1 cellular context compared by ENCODE assay signal in genomic region chr4:83618991-83619390, GRCh38.
A peak's percentile ranks its signal among the peaks of the same experiment; 100 is the strongest.
TF ChIP-seq lines count a peak whose summit lies in the region.

No MANE protein-coding gene starts in this region.

TF ChIP-seq in K562, 482 proteins besides CTCF, POLR2A, EP300 and RAD21 (continued from another document and continues in another):
- TF ChIP-seq IRF2 (CRISPR knock-in tag; IDR thresholded peaks at IDR 0.05) (no peak), SMAD2 (IDR thresholded peaks at IDR 0.05; ENCODE audit: low read depth, low read length) (no peak), TEAD4 (IDR thresholded peaks at IDR 0.05; ENCODE audit: low read length) (peak; percentile 77; the same call in 1 of the 2 replicates), TEAD4 (CRISPR knock-in tag; IDR thresholded peaks at IDR 0.05; ENCODE audit: borderline replicate concordance) (no peak), FOXJ3 (CRISPR knock-in tag; IDR thresholded peaks at IDR 0.05) (no peak), CREB5 (CRISPR knock-in tag; IDR thresholded peaks at IDR 0.05) (no peak), ZC3H11A (IDR thresholded peaks at IDR 0.05; ENCODE audit: low read depth, low read length) (no peak), ZNF175 (CRISPR knock-in tag; IDR thresholded peaks at IDR 0.05; ENCODE audit: low read depth) (no peak), ZNF583 (CRISPR knock-in tag; IDR thresholded peaks at IDR 0.05) (no peak), PBX2 (CRISPR knock-in tag; IDR thresholded peaks at IDR 0.05; ENCODE audit: low read depth) (no peak), PBX2 (tag; conservative IDR thresholded peaks at IDR 0.05; ENCODE audit: low read depth) (no peak), ZNF655 (CRISPR knock-in tag; IDR thresholded peaks at IDR 0.05) (no peak), POU5F1 (IDR thresholded peaks at IDR 0.05; ENCODE audit: borderline replicate concordance, low read depth, low read length, partially characterized antibody) (no peak), TEAD1 (CRISPR knock-in tag; IDR thresholded peaks at IDR 0.05) (no peak), ZFP36 (IDR thresholded peaks at IDR 0.05; ENCODE audit: low read depth, low read length, partially characterized antibody) (no peak), SMARCA5 (IDR thresholded peaks at IDR 0.05) (no peak), ZNF609 (CRISPR knock-in tag; IDR thresholded peaks at IDR 0.05; ENCODE audit: borderline replicate concordance) (no peak), POLR2AphosphoS2 (IDR thresholded peaks at IDR 0.05; ENCODE audit: low read length) (no peak), ZNF280B (CRISPR knock-in tag; IDR thresholded peaks at IDR 0.05) (no peak), ZKSCAN3 (CRISPR knock-in tag; IDR thresholded peaks at IDR 0.05) (no peak), SIRT6 (IDR thresholded peaks at IDR 0.05; ENCODE audit: low read depth, low read length) (no peak), CBFA2T3 (IDR thresholded peaks at IDR 0.05) (peak; percentile 78), ZBED1 (IDR thresholded peaks at IDR 0.05) (no peak), BRCA1 (IDR thresholded peaks at IDR 0.05) (no peak), BRCA1 (CRISPR knock-in tag; IDR thresholded peaks at IDR 0.05) (no peak), BCOR (IDR thresholded peaks at IDR 0.05) (no peak), ARID1B (IDR thresholded peaks at IDR 0.05) (peak; percentile 76), COPS2 (conservative IDR thresholded peaks at IDR 0.05) (no peak), ZNF830 (CRISPR knock-in tag; IDR thresholded peaks at IDR 0.05) (no peak), HMGN3 (IDR thresholded peaks at IDR 0.05; ENCODE audit: borderline replicate concordance, extremely low read depth, insufficient read length, low read depth, low read length) (no peak), AFF1 (IDR thresholded peaks at IDR 0.05; ENCODE audit: low read depth in 1 of 2, partially characterized antibody in 2 of 2) (no peak), ARID2 (IDR thresholded peaks at IDR 0.05) (no peak), ATF2 (CRISPR knock-in tag; IDR thresholded peaks at IDR 0.05) (no peak), CC2D1A (IDR thresholded peaks at IDR 0.05) (0 out of 2 replicates have a peak, but pooled peaks have one; percentile 38), BHLHE40 (IDR thresholded peaks at IDR 0.05; ENCODE audit: low read length) (peak; percentile 70), GTF2E2 (tag; IDR thresholded peaks at IDR 0.05) (no peak), JUNB (CRISPR knock-in tag; conservative IDR thresholded peaks at IDR 0.05) (no peak), NCOA1 (IDR thresholded peaks at IDR 0.05; ENCODE audit: low read depth) (no peak), RBM34 (IDR thresholded peaks at IDR 0.05; ENCODE audit: borderline replicate concordance, insufficient read depth, low read length) (no peak), BDP1 (IDR thresholded peaks at IDR 0.05; ENCODE audit: insufficient read depth, insufficient read length) (no peak), DPF2 (IDR thresholded peaks at IDR 0.05) (peak; percentile 50; the same call in 1 of the 2 replicates), HDAC1 (IDR thresholded peaks at IDR 0.05) (no peak), ATF7 (IDR thresholded peaks at IDR 0.05) (no peak), E2F8 (IDR thresholded peaks at IDR 0.05; ENCODE audit: low read depth, partially characterized antibody) (no peak)
